In genomic region chr13:100715604-100716003, GRCh38 we compare ENCODE assay signal across 7 cellular contexts.
"Had no signal": no experiment of that assay in that cellular context is flagged by ENCODE, and none has a peak within 500 bp of the region (broad histone marks: within the 10 kb centered on the region; RNA-seq: fewer than 3 reads in every experiment).

No MANE protein-coding gene starts in this region.

- H3K4me3 ChIP-seq: K562 had no signal

- DNase-seq: IMR-90, KBM-7, KG1 had no signal

- FAIRE-seq: HepG2, HTR-8/SVneo, K562 had no signal

- ATAC-seq: K562 had no signal

- H3K27ac ChIP-seq: HL-60 had no signal
